10 cellular contexts compared by ENCODE assay signal in genomic region chr10:102795453-102796406, GRCh38. TPM values are rescaled to one million over a fixed set of nuclear protein-coding genes. Genes with fewer than 3 reads are reported as not detected.
DNase-seq lines count a peak whose midpoint lies in the region; ATAC-seq, FAIRE-seq and TF ChIP-seq lines count a peak whose summit lies in the region.
"Had no signal": no experiment of that assay in that cellular context is flagged by ENCODE, and none has a peak within 500 bp of the region (broad histone marks: within the 10 kb centered on the region; RNA-seq: fewer than 3 reads in every experiment).

No MANE protein-coding gene starts in this region.

- peak overlapping the region; percentile 63 for H3K27ac ChIP-seq in cardiac muscle cell
- H3K27ac ChIP-seq in testis: peak overlapping the region; percentile 57 to 64

- peaks cover 32% of the 10 kb centered on the region for H3K4me1 Mint-ChIP-seq in activated CD4-positive, alpha-beta T cell treated with anti-CD3 and anti-CD28 coated beads for 36 hours

- no peak for DNase-seq in activated CD4-positive, alpha-beta T cell treated with anti-CD3 and anti-CD28 coated beads for 36 hours
- no peak for DNase-seq in activated CD4-positive, alpha-beta T cell treated with anti-CD3 and anti-CD28 coated beads, Interleukin-2, amount 50 U/mL, for 1 hour
- DNase-seq in cardiac muscle cell (ENCODE audit: low read depth in 1 of 2, low spot score in 1 of 2): peak in 1 of 2 donors; percentile 49
- no peak for DNase-seq in testis
- no peak for DNase-seq in GM19239 (ENCODE audit: insufficient read length, low spot score)
- DNase-seq in NCI-H187 (lab: John Stamatoyannopoulos, UW): no peak
- no peak for DNase-seq in NCI-H446 (lab: John Stamatoyannopoulos, UW)

- H3K4me3 Mint-ChIP-seq in activated CD4-positive, alpha-beta T cell treated with anti-CD3 and anti-CD28 coated beads for 36 hours: no peak overlapping the region

- TF ChIP-seq CTCF in cardiac muscle cell (IDR thresholded peaks at IDR 0.05; ENCODE audit: low read depth, low read length) (no peak), testis (IDR thresholded peaks at IDR 0.05) (no peak)

- no peak for FAIRE-seq in GM19239 (lab: Jason Lieb, UNC)

- peaks cover 17% of the 10 kb centered on the region for H3K36me3 Mint-ChIP-seq in activated CD4-positive, alpha-beta T cell treated with anti-CD3 and anti-CD28 coated beads for 36 hours (ENCODE audit: low read depth)

- no peaks in the 10 kb centered on the region for H3K27me3 Mint-ChIP-seq in activated CD4-positive, alpha-beta T cell treated with anti-CD3 and anti-CD28 coated beads for 36 hours

- intact Hi-C loops in activated CD4-positive, alpha-beta T cell treated with anti-CD3 and anti-CD28 coated beads for 36 hours (cut with DNase I, micrococcal nuclease): no loop called here
- intact Hi-C loops in testis (cut with DNase I; ENCODE audit: low total_unique reads): no loop called here

- CTCF ChIA-PET in activated CD4-positive, alpha-beta T cell treated with anti-CD3 and anti-CD28 coated beads for 36 hours (lab: Charles Lee): interaction anchor here (0.5 to 1.3 kb wide), 4 partner anchors 19 to 75 kb away, joined by 3 read pairs; no protein-coding TSS in a partner anchor

- H3K27me3 ChIP-seq in cardiac muscle cell (no peaks in the 10 kb centered on the region), testis (no peaks in the 10 kb centered on the region)

- no peaks in the 10 kb centered on the region for H3K9me3 Mint-ChIP-seq in activated CD4-positive, alpha-beta T cell treated with anti-CD3 and anti-CD28 coated beads for 36 hours (ENCODE audit: low read depth)

- ATAC-seq in activated CD4-positive, alpha-beta T cell treated with anti-CD3 and anti-CD28 coated beads for 36 hours: no peak
- ATAC-seq in HG03565 (IDR thresholded peaks at IDR 0.05; ENCODE audit: unreplicated experiment): peak; percentile 21

- H3K9me3 ChIP-seq in cardiac muscle cell (ENCODE audit: low read depth) (no peaks in the 10 kb centered on the region), testis (no peaks in the 10 kb centered on the region)

- peak overlapping the region; percentile 82 for H3K27ac Mint-ChIP-seq in activated CD4-positive, alpha-beta T cell treated with anti-CD3 and anti-CD28 coated beads for 36 hours

- TF ChIP-seq POLR2A in testis (IDR thresholded peaks at IDR 0.05): no peak

- no peak overlapping the region for H3K4me3 ChIP-seq in cardiac muscle cell
- H3K4me3 ChIP-seq in testis: no peak overlapping the region

- 74 to 75% methylated on average over 15 of the region's 15 CpGs for WGBS in testis, 2 donors

- POLR2A ChIA-PET in activated CD4-positive, alpha-beta T cell treated with anti-CD3 and anti-CD28 coated beads for 36 hours (lab: Charles Lee): no interaction called here

- H3K4me1 ChIP-seq in cardiac muscle cell (ENCODE audit: low read depth): peaks cover 39% of the 10 kb centered on the region
- peaks cover 50% of the 10 kb centered on the region for H3K4me1 ChIP-seq in testis

- H3K36me3 ChIP-seq in cardiac muscle cell (peaks cover 4% of the 10 kb centered on the region), testis (ENCODE audit: low read depth, missing control alignments) (no peaks in the 10 kb centered on the region)

RNA-seq across cellular contexts. Expression of gene CYP17A1, which starts 41.5 kb away (rescaled TPM):
- total RNA-seq in activated CD4-positive, alpha-beta T cell treated with anti-CD3 and anti-CD28 coated beads for 36 hours: not detected
- total RNA-seq in cardiac muscle cell: not detected in 2 replicates
- not detected in 2 replicates for polyA plus RNA-seq in cardiac muscle cell
- 10 to 100 TPM; 12.1 to 15.1 TPM for total RNA-seq in testis
- polyA plus RNA-seq in testis (ENCODE audit: insufficient read depth, low read depth, low replicate concordance): 146 TPM
- total RNA-seq: NCI-H460, subcutaneous adipose tissue had no signal

RNA-seq across cellular contexts. Expression of gene WBP1L, which starts 52.0 kb away (rescaled TPM):
- 10 to 100 TPM; 14.9 to 16.4 TPM for total RNA-seq in activated CD4-positive, alpha-beta T cell treated with anti-CD3 and anti-CD28 coated beads for 36 hours
- 40.6 and 43.9 TPM in 2 replicates for total RNA-seq in cardiac muscle cell
- polyA plus RNA-seq in cardiac muscle cell: 14.2 and 17.1 TPM in 2 replicates
- total RNA-seq in testis: 100 to 1,000 TPM; 113 to 165 TPM
- polyA plus RNA-seq in testis (ENCODE audit: insufficient read depth, low read depth, low replicate concordance): 72.4 TPM

RNA-seq across cellular contexts. Expression of gene BORCS7, which starts 58.3 kb away (rescaled TPM):
- 1 to 10 TPM; 4.5 to 5.1 TPM for total RNA-seq in activated CD4-positive, alpha-beta T cell treated with anti-CD3 and anti-CD28 coated beads for 36 hours
- 8.2 and 22.6 TPM in 2 replicates for total RNA-seq in cardiac muscle cell
- polyA plus RNA-seq in cardiac muscle cell: 18.3 and 19.4 TPM in 2 replicates
- total RNA-seq in testis: 10 to 100 TPM; 27.1 to 41.9 TPM
- 48.1 TPM for polyA plus RNA-seq in testis (ENCODE audit: insufficient read depth, low read depth, low replicate concordance)

Comparison
In these comparisons a context has a peak if more than half of its experiments do, and no peak if none do; other contexts are left out.
1. RNA of gene CYP17A1, which starts 41.5 kb away (total RNA-seq): 12.1 to 15.1 TPM in testis; not detected in activated CD4-positive, alpha-beta T cell treated with anti-CD3 and anti-CD28 coated beads for 36 hours and not detected in cardiac muscle cell; every median in the first group is over 10 times any median in the second.